In the genomic region with DNA sequence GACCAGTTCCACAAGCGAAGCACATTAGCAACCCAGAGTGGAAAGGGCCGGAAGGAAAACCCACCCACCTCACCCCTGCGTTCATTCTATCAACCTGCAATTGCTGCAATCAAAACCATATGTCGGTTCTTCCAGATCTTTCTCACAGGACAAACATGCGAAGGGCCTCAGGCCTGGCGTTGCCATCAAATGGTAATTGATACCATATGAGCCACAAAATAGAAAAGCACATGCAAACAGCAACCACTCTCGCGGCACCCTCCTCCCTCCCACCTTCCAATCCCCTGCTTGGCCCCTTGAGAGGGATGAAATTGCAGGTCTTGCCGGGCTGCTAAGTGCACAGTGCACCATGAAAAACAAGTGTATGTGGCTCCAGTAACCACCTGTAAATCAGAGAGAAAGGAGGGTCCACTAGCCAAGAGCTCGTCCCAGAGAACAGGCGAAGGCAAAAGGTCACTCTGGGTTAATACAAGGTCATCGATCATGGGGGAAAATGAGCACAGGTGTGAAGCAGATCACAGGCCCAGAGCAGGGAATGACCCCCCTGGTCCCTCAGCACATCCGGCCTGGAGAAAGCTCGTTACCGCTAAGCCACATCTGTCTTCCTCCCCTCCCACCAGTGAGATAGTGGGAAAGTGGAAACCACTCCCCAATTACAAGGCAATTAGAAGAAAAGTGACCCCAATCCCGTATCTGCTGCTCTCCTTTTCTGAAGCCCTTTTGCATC, we compare ENCODE assay signal across 13 cellular contexts.
A peak's percentile ranks its signal among the peaks of the same experiment; 100 is the strongest.
DNase-seq lines count a peak whose midpoint lies in the region; ATAC-seq, FAIRE-seq and TF ChIP-seq lines count a peak whose summit lies in the region.
"Had no signal": no experiment of that assay in that cellular context is flagged by ENCODE, and none has a peak within 500 bp of the region (broad histone marks: within the 10 kb centered on the region; RNA-seq: fewer than 3 reads in every experiment).

No MANE protein-coding gene starts in this region.

- H3K27ac ChIP-seq in fibroblast of lung (ENCODE audit: insufficient read depth, low read length): peak overlapping the region; percentile 5
- H3K27ac ChIP-seq in Peyer's patch: peak overlapping the region in 2 of 4 donors; percentile 2 to 58
- H3K27ac ChIP-seq: KMS-11 had no signal

- no peaks in the 10 kb centered on the region for H3K9me3 ChIP-seq in fibroblast of lung (ENCODE audit: control insufficient read depth, insufficient read depth, low read depth, low read length)
- H3K9me3 ChIP-seq in Peyer's patch: no peaks in the 10 kb centered on the region

- TF ChIP-seq POLR2A in GM12892 (IDR thresholded peaks at IDR 0.05; ENCODE audit: low read depth, low read length) (no peak), Peyer's patch (IDR thresholded peaks at IDR 0.05) (no peak)

- TF ChIP-seq CTCF in fibroblast of lung (conservative IDR thresholded peaks at IDR 0.05 in 1 of 2, IDR thresholded peaks at IDR 0.05 in 1 of 2; ENCODE audit: low read depth in 1 of 2, low read length in 2 of 2) (no peak), Peyer's patch (IDR thresholded peaks at IDR 0.05) (no peak)

- peak; percentile 76 for FAIRE-seq in GM12892 (lab: Jason Lieb, UNC)

- H3K27me3 ChIP-seq in fibroblast of lung (ENCODE audit: control insufficient read depth, insufficient read depth, low read length) (no peaks in the 10 kb centered on the region), Peyer's patch (no peaks in the 10 kb centered on the region)

- no peak for DNase-seq in GM12892 (ENCODE audit: insufficient read length)
- peak; percentile 22 for DNase-seq in NCI-H510A (lab: John Stamatoyannopoulos, UW)
- peak; percentile 44 to 54 for DNase-seq in fibroblast of lung (ENCODE audit: low read depth in 2 of 2)
- peak; percentile 56 for DNase-seq in skeletal muscle cell (ENCODE audit: low read depth)
- DNase-seq in activated gamma-delta T cell (lab: John Stamatoyannopoulos, UW): no peak
- no peak for DNase-seq in NCI-H2196 treated with DMSO at 0.1 percent for 48 hours (lab: John Stamatoyannopoulos, UW; ENCODE audit: unreplicated experiment)
- no peak for DNase-seq in Peyer's patch
- DNase-seq: activated naive CD4-positive, alpha-beta T cell treated with anti-CD3 and anti-CD28 coated beads for 36 hours; OCI-M1; stimulated activated naive CD4-positive, alpha-beta T cell had no signal

- H2AFZ ChIP-seq in fibroblast of lung (ENCODE audit: low read length): no peak overlapping the region

- H3K4me1 ChIP-seq in fibroblast of lung (ENCODE audit: control insufficient read depth, extremely low read depth, insufficient read depth, low read length) (no peaks in the 10 kb centered on the region), Peyer's patch (no peaks in the 10 kb centered on the region)

- ATAC-seq in esophagus mucosa: no peak
- ATAC-seq: activated CD4-positive, CD25-positive, alpha-beta regulatory T cell treated with anti-CD3 and anti-CD28 coated beads, Interleukin-2, amount 50 U/mL, for 24 hours had no signal

- H3K79me2 ChIP-seq in fibroblast of lung (ENCODE audit: control insufficient read depth, insufficient read depth, low read length): peaks cover 12% of the 10 kb centered on the region

- no peaks in the 10 kb centered on the region for H4K20me1 ChIP-seq in fibroblast of lung (ENCODE audit: control insufficient read depth, extremely low read depth, insufficient read depth, low read length)

- H3K9ac ChIP-seq in fibroblast of lung (ENCODE audit: insufficient read depth, low read length): no peak overlapping the region
- H3K9ac ChIP-seq: KMS-11 had no signal

- H3K36me3 ChIP-seq in fibroblast of lung (ENCODE audit: control insufficient read depth, insufficient read depth, low read length) (no peaks in the 10 kb centered on the region), Peyer's patch (no peaks in the 10 kb centered on the region)

- H3K4me3 ChIP-seq in fibroblast of lung (replicated peaks in 1 of 4; ENCODE audit: control extremely low read depth in 1 of 4, insufficient read depth in 1 of 4, low read depth in 3 of 4, low read length in 4 of 4) (peak overlapping the region; percentile 4 to 54 (median 26)), skeletal muscle cell (ENCODE audit: low read depth, low read length) (no peak overlapping the region), Peyer's patch (no peak overlapping the region)

- peak overlapping the region; percentile 83 for H3K4me2 ChIP-seq in fibroblast of lung (ENCODE audit: extremely low read depth, insufficient read depth, low read length)
- H3K4me2 ChIP-seq: KMS-11 had no signal

Comparison
In these comparisons a context has a peak if more than half of its experiments do, and no peak if none do; other contexts are left out.
1. DNase-seq: peak in NCI-H510A (single experiment), fibroblast of lung (2 of 2) and skeletal muscle cell (single experiment); none in GM12892 (single experiment), activated gamma-delta T cell (single experiment), NCI-H2196 treated with DMSO at 0.1 percent for 48 hours (single experiment) and Peyer's patch (0 of 3).
2. H3K4me3 ChIP-seq: peak in fibroblast of lung (4 of 4); none in skeletal muscle cell (single experiment) and Peyer's patch (0 of 4).